ENCODE assay signal across 8 cellular contexts in genomic region chr19:57280165-57280912, GRCh38. TPM values are rescaled to one million over a fixed set of nuclear protein-coding genes. Genes with fewer than 3 reads are reported as not detected.
DNase-seq lines count a peak whose midpoint lies in the region; ATAC-seq, FAIRE-seq and TF ChIP-seq lines count a peak whose summit lies in the region.

Gene ZNF460 (plus strand): TSS chr19:57280485. CDS start chr19:57280807, 322 bp downstream.

- no peaks in the 10 kb centered on the region for H3K27me3 ChIP-seq in heart left ventricle
- H3K27me3 ChIP-seq in upper lobe of left lung: no peaks in the 10 kb centered on the region

- TF ChIP-seq POLR2A in GM12891 (IDR thresholded peaks at IDR 0.05; ENCODE audit: low read depth, low read length) (peak; percentile 67; the same call in 1 of the 2 replicates), heart left ventricle (IDR thresholded peaks at IDR 0.05) (peak; percentile 22 to 55), upper lobe of left lung (IDR thresholded peaks at IDR 0.05) (peak in 3 of 4 donors; percentile 65 to 81 (median 78))

- H3K4me1 ChIP-seq in heart left ventricle: peaks cover 8 to 52% (median 31%) of the 10 kb centered on the region in 12 donors
- peaks cover 16 to 30% (median 24%) of the 10 kb centered on the region in 4 donors for H3K4me1 ChIP-seq in upper lobe of left lung

- 0 to 1% (median 0%) methylated on average over 69 of the region's 69 CpGs for WGBS in adipose tissue, 3 donors
- 0 to 1% (median 0%) methylated on average over 49 to 69 of the region's 69 CpGs for WGBS in heart left ventricle, 4 donors
- WGBS in upper lobe of left lung, 2 donors: 0% methylated on average over 22 to 48 of the region's 69 CpGs

- peak; percentile 83 for DNase-seq in GM12891 (ENCODE audit: insufficient read length, low spot score)
- peak; percentile 45 for DNase-seq in NCI-H1417 treated with DMSO at 0.1 percent for 48 hours (lab: John Stamatoyannopoulos, UW)
- DNase-seq in SW 1271 (lab: John Stamatoyannopoulos, UW): peak; percentile 82 to 93
- peak; percentile 96 to 98 (median 98) for DNase-seq in heart left ventricle
- peak; percentile 95 to 99 (median 96) for DNase-seq in posterior cingulate gyrus
- peak; percentile 96 to 99 for DNase-seq in upper lobe of left lung

- H3K9me3 ChIP-seq in heart left ventricle (no peaks in the 10 kb centered on the region), upper lobe of left lung (peaks cover 0 to 2% (median 0%) of the 10 kb centered on the region in 4 donors)

- TF ChIP-seq EP300 in upper lobe of left lung (IDR thresholded peaks at IDR 0.05): no peak

- TF ChIP-seq CTCF in heart left ventricle (IDR thresholded peaks at IDR 0.05) (peak in 5 of 12 donors; percentile 2 to 24 (median 9)), upper lobe of left lung (IDR thresholded peaks at IDR 0.05) (peak in 1 of 6 experiments; percentile 25)

- H3K36me3 ChIP-seq in heart left ventricle (peaks cover 0 to 28% (median 18%) of the 10 kb centered on the region in 9 donors), upper lobe of left lung (peaks cover 3 to 24% (median 16%) of the 10 kb centered on the region in 4 donors)

- H3K27ac ChIP-seq in adipose tissue (ENCODE audit: low read depth, low read length): peak within 1 kb of the TSS; percentile 96
- peak within 1 kb of the TSS; percentile 94 to 100 (median 99) for H3K27ac ChIP-seq in heart left ventricle
- peak within 1 kb of the TSS; percentile 93 to 99 (median 96) for H3K27ac ChIP-seq in upper lobe of left lung

- peak within 1 kb of the TSS; percentile 68 to 99 (median 92) for H3K4me3 ChIP-seq in heart left ventricle
- peak within 1 kb of the TSS; percentile 63 to 96 (median 85) for H3K4me3 ChIP-seq in upper lobe of left lung

- ATAC-seq in HG02798 (IDR thresholded peaks at IDR 0.05; ENCODE audit: poor library complexity, unreplicated experiment) (peak; percentile 83), heart left ventricle (peak; percentile 96 to 98 (median 98)), upper lobe of left lung (ENCODE audit: low FRiP score in 2 of 2) (peak; percentile 97 to 99)

- FAIRE-seq in GM12891 (lab: Jason Lieb, UNC): peak; percentile 92

- intact Hi-C loops in heart left ventricle (cut with DNase I): loop anchor here in 8 of 10 donors (1.0 to 10.0 kb wide), 10 partner anchors 37 to 82 kb away; partner anchors contain the start of genes ZNF304 (in 5 of the 8), ZNF805 (in 4 of the 8), ZNF543 (in 2 of the 8) and TRAPPC2B (in 1 of the 8)
- intact Hi-C loops in posterior cingulate gyrus (cut with DNase I): loop anchor here (1.0 to 5.0 kb wide), 4 partner anchors 37 to 88 kb away; partner anchors contain the start of genes ZNF264, ZNF304 and ZNF805

TF ChIP-seq in GM12891, 5 proteins besides CTCF, POLR2A, EP300 and RAD21:
- peak; percentile 56; the same call in 1 of the 2 replicates for TF ChIP-seq POU2F2 (IDR thresholded peaks at IDR 0.05; ENCODE audit: low read depth, low read length)
- TF ChIP-seq SPI1 (IDR thresholded peaks at IDR 0.05; ENCODE audit: low read depth, low read length): peak; percentile 76
- peak; percentile 59 for TF ChIP-seq TAF1 (IDR thresholded peaks at IDR 0.05; ENCODE audit: low read depth, low read length)
- TF ChIP-seq PAX5 (IDR thresholded peaks at IDR 0.05; ENCODE audit: insufficient read depth, low read length, severe bottlenecking): no peak
- peak; percentile 81 for TF ChIP-seq POLR2AphosphoS5 (IDR thresholded peaks at IDR 0.05; ENCODE audit: low read depth, low read length)
TF ChIP-seq in GM12891: peak in this region for 4.

RNA-seq across cellular contexts. Expression of gene ZNF460, which starts in this region (rescaled TPM):
- polyA plus RNA-seq in GM12891 (2012; ENCODE audit: low read depth, missing spikeins): 1.2 TPM
- 1 to 10 TPM in 2 of 3 donors, under 1 TPM in 1; 0.39 to 3.0 (median 1.9) TPM for polyA plus RNA-seq in adipose tissue
- total RNA-seq in heart left ventricle: 10 to 100 TPM; 20.1 to 47.9 (median 38.0) TPM
- 1 to 10 TPM; 3.6 to 4.6 TPM for polyA plus RNA-seq in heart left ventricle
- total RNA-seq in upper lobe of left lung: 10 to 100 TPM; 37.6 to 88.0 (median 53.6) TPM

Comparison
In these comparisons a context has a peak if more than half of its experiments do, and no peak if none do; other contexts are left out.
1. Peak in every context shown above with its lines: DNase-seq, ATAC-seq, H3K4me3 ChIP-seq and H3K27ac ChIP-seq.
2. DNase-seq: peak in every context shown above with its lines; median percentile 98 in heart left ventricle; 98 in upper lobe of left lung; 96 in posterior cingulate gyrus; 88 in SW 1271; 83 in GM12891; 45 in NCI-H1417 treated with DMSO at 0.1 percent for 48 hours.